ENCODE assay signal across 16 cellular contexts in genomic region chr11:101759771-101760450, GRCh38.
DNase-seq lines count a peak whose midpoint lies in the region; ATAC-seq, FAIRE-seq and TF ChIP-seq lines count a peak whose summit lies in the region.
"Had no signal": no experiment of that assay in that cellular context is flagged by ENCODE, and none has a peak within 500 bp of the region (broad histone marks: within the 10 kb centered on the region; RNA-seq: fewer than 3 reads in every experiment).

No MANE protein-coding gene starts in this region.

- H3K9me3 ChIP-seq in endodermal cell (ENCODE audit: control insufficient read depth, low read length) (no peaks in the 10 kb centered on the region), aorta (ENCODE audit: control insufficient read depth, low read length) (peaks cover 2% of the 10 kb centered on the region), colonic mucosa (no peaks in the 10 kb centered on the region)

- H3K27me3 ChIP-seq in endodermal cell (ENCODE audit: control insufficient read depth, insufficient read depth, low read length, poor library complexity, severe bottlenecking) (no peaks in the 10 kb centered on the region), aorta (ENCODE audit: control insufficient read depth in 1 of 2, insufficient read depth in 2 of 2, low read length in 1 of 2) (no peaks in the 10 kb centered on the region), colonic mucosa (no peaks in the 10 kb centered on the region)

- WGBS in endodermal cell (ENCODE audit: insufficient coverage in 1 of 2, insufficient read length in 1 of 2), 2 experiments = 70 to 75% methylated on average over 2 to 3 of the region's 3 CpGs
- WGBS in aorta, 2 donors = 89 to 93% methylated on average over 3 of the region's 3 CpGs

- DNase-seq in D721Med (ENCODE audit: insufficient read length, low spot score) (no peak), NCI-H526 treated with DMSO at 0.1 percent for 48 hours (lab: John Stamatoyannopoulos, UW) (peak; percentile 41), endodermal cell (no peak), aorta (no peak), colonic mucosa (no peak)
- DNase-seq in activated CD8-positive, alpha-beta T cell treated with anti-CD3 and anti-CD28 coated beads for 36 hours = no peak
- DNase-seq: activated CD4-positive, alpha-beta T cell treated with anti-CD3 and anti-CD28 coated beads, Interleukin-2, amount 10 ng/mL, durations not matched to agents 7 days and 5 days; activated effector memory CD4-positive, alpha-beta T cell treated with Interleukin-2 at 50 U/mL for 16 hours; CD4-positive, CD25-positive, alpha-beta regulatory T cell; NK-92 treated with Interleukin-12 subunit alpha and Interleukin-12 subunit beta, amount 100 ng/mL, for 24 hours; retina; stimulated activated CD4-positive, alpha-beta T cell treated with anti-CD3 and anti-CD28 coated beads, Interleukin-4, amount 100 ng/mL, for 4 hours; stimulated activated naive CD8-positive, alpha-beta T cell treated with anti-CD3 and anti-CD28 coated beads, Interleukin-15, Interleukin-2, amounts not matched to agents 100 U/mL and 50 U/mL, for 24 hours; T-helper 1 cell had no signal

- H3K9ac ChIP-seq in endodermal cell (ENCODE audit: extremely low read depth, low read length, poor library complexity, severe bottlenecking) (no peak overlapping the region), colonic mucosa (ENCODE audit: low read depth in 2 of 2, low read length in 2 of 2) (no peak overlapping the region)

- no peaks in the 10 kb centered on the region for H3K36me3 Mint-ChIP-seq in endodermal cell (ENCODE audit: low read depth)
- no peaks in the 10 kb centered on the region for H3K36me3 Mint-ChIP-seq in activated CD8-positive, alpha-beta T cell treated with anti-CD3 and anti-CD28 coated beads for 36 hours (ENCODE audit: low read depth)
- H3K36me3 Mint-ChIP-seq: CD4-positive, CD25-positive, alpha-beta regulatory T cell had no signal

- no peak overlapping the region for H3K4me3 Mint-ChIP-seq in endodermal cell
- H3K4me3 Mint-ChIP-seq in activated CD8-positive, alpha-beta T cell treated with anti-CD3 and anti-CD28 coated beads for 36 hours = no peak overlapping the region
- H3K4me3 Mint-ChIP-seq: activated CD4-positive, alpha-beta T cell treated with anti-CD3 and anti-CD28 coated beads, Interleukin-2, amount 10 ng/mL, durations not matched to agents 7 days and 5 days; CD4-positive, CD25-positive, alpha-beta regulatory T cell had no signal

- no peak overlapping the region for H3K27ac Mint-ChIP-seq in endodermal cell
- no peak overlapping the region for H3K27ac Mint-ChIP-seq in activated CD8-positive, alpha-beta T cell treated with anti-CD3 and anti-CD28 coated beads for 36 hours
- H3K27ac Mint-ChIP-seq: activated CD4-positive, alpha-beta T cell treated with anti-CD3 and anti-CD28 coated beads, Interleukin-2, amount 10 ng/mL, durations not matched to agents 7 days and 5 days; CD4-positive, CD25-positive, alpha-beta regulatory T cell had no signal

- CTCF ChIA-PET in activated CD8-positive, alpha-beta T cell treated with anti-CD3 and anti-CD28 coated beads for 36 hours (lab: Charles Lee) = interaction anchor here (1.2 kb wide), 1 partner anchor 247 kb away, joined by 3 read pairs; no protein-coding TSS in a partner anchor

- ATAC-seq in aorta (ENCODE audit: low FRiP score) (no peak), GM18870 (IDR thresholded peaks at IDR 0.05; ENCODE audit: unreplicated experiment) (no peak)
- no peak for ATAC-seq in activated CD8-positive, alpha-beta T cell treated with anti-CD3 and anti-CD28 coated beads for 36 hours
- ATAC-seq: stimulated activated naive CD8-positive, alpha-beta T cell treated with anti-CD3 and anti-CD28 coated beads, Interleukin-15, Interleukin-2, amounts not matched to agents 100 U/mL and 50 U/mL, for 24 hours had no signal

- H3K36me3 ChIP-seq in endodermal cell (ENCODE audit: control insufficient read depth, insufficient read depth, low read length) (no peaks in the 10 kb centered on the region), aorta (ENCODE audit: control insufficient read depth in 1 of 2, insufficient read depth in 2 of 2, low read length in 1 of 2) (no peaks in the 10 kb centered on the region), colonic mucosa (no peaks in the 10 kb centered on the region)

- POLR2A ChIA-PET in activated CD8-positive, alpha-beta T cell treated with anti-CD3 and anti-CD28 coated beads for 36 hours (lab: Charles Lee) = no interaction called here

- H3K4me1 Mint-ChIP-seq in endodermal cell = no peaks in the 10 kb centered on the region
- no peaks in the 10 kb centered on the region for H3K4me1 Mint-ChIP-seq in activated CD8-positive, alpha-beta T cell treated with anti-CD3 and anti-CD28 coated beads for 36 hours (ENCODE audit: low read depth)
- H3K4me1 Mint-ChIP-seq: activated CD4-positive, alpha-beta T cell treated with anti-CD3 and anti-CD28 coated beads, Interleukin-2, amount 10 ng/mL, durations not matched to agents 7 days and 5 days; CD4-positive, CD25-positive, alpha-beta regulatory T cell had no signal

- H3K9me3 Mint-ChIP-seq in endodermal cell = no peaks in the 10 kb centered on the region
- H3K9me3 Mint-ChIP-seq in activated CD8-positive, alpha-beta T cell treated with anti-CD3 and anti-CD28 coated beads for 36 hours = no peaks in the 10 kb centered on the region

- H3K4me1 ChIP-seq in endodermal cell (ENCODE audit: control insufficient read depth, insufficient read depth, low read length) (no peaks in the 10 kb centered on the region), aorta (ENCODE audit: control insufficient read depth in 1 of 2, insufficient read depth in 2 of 2, low read length in 2 of 2) (no peaks in the 10 kb centered on the region), colonic mucosa (no peaks in the 10 kb centered on the region)

- H3K4me3 ChIP-seq in endodermal cell (ENCODE audit: low read length) (no peak overlapping the region), aorta (ENCODE audit: low read length in 2 of 2) (no peak overlapping the region), colonic mucosa (no peak overlapping the region)

- no peak for FAIRE-seq in D721Med (lab: Jason Lieb, UNC)

- no peaks in the 10 kb centered on the region for H3K27me3 Mint-ChIP-seq in endodermal cell (ENCODE audit: insufficient read depth)
- no peaks in the 10 kb centered on the region for H3K27me3 Mint-ChIP-seq in activated CD8-positive, alpha-beta T cell treated with anti-CD3 and anti-CD28 coated beads for 36 hours
- H3K27me3 Mint-ChIP-seq: activated CD4-positive, alpha-beta T cell treated with anti-CD3 and anti-CD28 coated beads, Interleukin-2, amount 10 ng/mL, durations not matched to agents 7 days and 5 days had no signal

- no peak overlapping the region for H3K27ac ChIP-seq in 22Rv1
- H3K27ac ChIP-seq in endodermal cell (ENCODE audit: low read depth, low read length) = no peak overlapping the region
- no peak overlapping the region for H3K27ac ChIP-seq in aorta (ENCODE audit: low read depth in 1 of 2, low read length in 2 of 2)
- H3K27ac ChIP-seq in colonic mucosa = no peak overlapping the region

- peak; percentile 20; the same call in 1 of the 2 replicates for TF ChIP-seq CTCF in 22Rv1 (IDR thresholded peaks at IDR 0.05)
- TF ChIP-seq CTCF in D721Med (IDR thresholded peaks at IDR 0.05; ENCODE audit: insufficient read depth, missing control alignments) = peak; percentile 15
- peak; percentile 43 for TF ChIP-seq CTCF in endodermal cell (conservative IDR thresholded peaks at IDR 0.05)
- TF ChIP-seq CTCF in colonic mucosa (IDR thresholded peaks at IDR 0.05) = no peak
- no peak for TF ChIP-seq CTCF in activated CD8-positive, alpha-beta T cell treated with anti-CD3 and anti-CD28 coated beads for 36 hours (IDR thresholded peaks at IDR 0.05)

- intact Hi-C loops in aorta (cut with DNase I) (no loop called here), colonic mucosa (cut with DNase I) (no loop called here)
- intact Hi-C loops in activated CD8-positive, alpha-beta T cell treated with anti-CD3 and anti-CD28 coated beads for 36 hours (cut with micrococcal nuclease) = no loop called here

Comparison
In these comparisons a context has a peak if more than half of its experiments do, and no peak if none do; other contexts are left out.
1. CTCF ChIP-seq: peak in 22Rv1 (single experiment), D721Med (single experiment) and endodermal cell (single experiment); none in colonic mucosa (single experiment) and activated CD8-positive, alpha-beta T cell treated with anti-CD3 and anti-CD28 coated beads for 36 hours (single experiment).